ENCODE assay signal across 1 cellular context in genomic region chr2:161115605-161116097, GRCh38.
TF ChIP-seq lines count a peak whose summit lies in the region.

No MANE protein-coding gene starts in this region.

TF ChIP-seq in HepG2, 621 proteins besides CTCF, POLR2A, EP300 and RAD21 (continued from another document and continues in another):
- peak; percentile 29; the same call in 1 of the 2 replicates for TF ChIP-seq SOX13 (IDR thresholded peaks at IDR 0.05)
- peak in 1 of 2 experiments; percentile 79; a peak in 2 of 4 replicates for TF ChIP-seq SOX13 (CRISPR knock-in tag; conservative IDR thresholded peaks at IDR 0.05 in 1 of 2, IDR thresholded peaks at IDR 0.05 in 1 of 2)
- TF ChIP-seq, protein P1, sequence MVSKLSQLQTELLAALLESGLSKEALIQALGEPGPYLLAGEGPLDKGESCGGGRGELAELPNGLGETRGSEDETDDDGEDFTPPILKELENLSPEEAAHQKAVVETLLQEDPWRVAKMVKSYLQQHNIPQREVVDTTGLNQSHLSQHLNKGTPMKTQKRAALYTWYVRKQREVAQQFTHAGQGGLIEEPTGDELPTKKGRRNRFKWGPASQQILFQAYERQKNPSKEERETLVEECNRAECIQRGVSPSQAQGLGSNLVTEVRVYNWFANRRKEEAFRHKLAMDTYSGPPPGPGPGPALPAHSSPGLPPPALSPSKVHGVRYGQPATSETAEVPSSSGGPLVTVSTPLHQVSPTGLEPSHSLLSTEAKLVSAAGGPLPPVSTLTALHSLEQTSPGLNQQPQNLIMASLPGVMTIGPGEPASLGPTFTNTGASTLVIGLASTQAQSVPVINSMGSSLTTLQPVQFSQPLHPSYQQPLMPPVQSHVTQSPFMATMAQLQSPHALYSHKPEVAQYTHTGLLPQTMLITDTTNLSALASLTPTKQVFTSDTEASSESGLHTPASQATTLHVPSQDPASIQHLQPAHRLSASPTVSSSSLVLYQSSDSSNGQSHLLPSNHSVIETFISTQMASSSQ (IDR thresholded peaks at IDR 0.05; ENCODE audit: low read depth): peak; percentile 38; the same call in 1 of the 2 replicates
- TF ChIP-seq, protein P1 (CRISPR knock-in tag; IDR thresholded peaks at IDR 0.05; ENCODE audit: borderline replicate concordance): peak; percentile 76; the same call in 1 of the 2 replicates
- 0 out of 2 replicates have a peak, but pooled peaks have one; percentile 53 for TF ChIP-seq ZNF138 (CRISPR knock-in tag; IDR thresholded peaks at IDR 0.05; ENCODE audit: low read depth)
- peak; percentile 39; the same call in 1 of the 2 replicates for TF ChIP-seq ZNF772 (CRISPR knock-in tag; IDR thresholded peaks at IDR 0.05)
- 0 out of 4 replicates have a peak, but pooled peaks of 1 of the 2 experiments have one; percentile 47 for TF ChIP-seq KLF16 (CRISPR knock-in tag; IDR thresholded peaks at IDR 0.05)
- TF ChIP-seq TGIF2 (CRISPR knock-in tag; IDR thresholded peaks at IDR 0.05): peak; percentile 42; the same call in 1 of the 2 replicates
- 0 out of 2 replicates have a peak, but pooled peaks have one; percentile 9 for TF ChIP-seq ARID3A (IDR thresholded peaks at IDR 0.05; ENCODE audit: low read depth, low read length)
- 0 out of 2 replicates have a peak, but pooled peaks have one; percentile 32 for TF ChIP-seq ATF3 (CRISPR knock-in tag; IDR thresholded peaks at IDR 0.05)
- TF ChIP-seq ZNF788 (CRISPR knock-in tag; IDR thresholded peaks at IDR 0.05; ENCODE audit: borderline replicate concordance): no peak
- TF ChIP-seq ZNF556 (CRISPR knock-in tag; IDR thresholded peaks at IDR 0.05; ENCODE audit: borderline replicate concordance): peak; percentile 39; the same call in 1 of the 2 replicates
- TF ChIP-seq HNF4G (IDR thresholded peaks at IDR 0.05; ENCODE audit: borderline replicate concordance, low read depth, low read length): peak; percentile 80; the same call in 1 of the 2 replicates
- no peak for TF ChIP-seq HNF4G (CRISPR knock-in tag; IDR thresholded peaks at IDR 0.05; ENCODE audit: borderline replicate concordance, low read depth)
- TF ChIP-seq DPF2 (CRISPR knock-in tag; IDR thresholded peaks at IDR 0.05; ENCODE audit: borderline replicate concordance, low read depth): 0 out of 2 replicates have a peak, but pooled peaks have one; percentile 44
- TF ChIP-seq TEAD3 (CRISPR knock-in tag; optimal IDR thresholded peaks at IDR 0.05; ENCODE audit: borderline replicate concordance): peak; percentile 65
- TF ChIP-seq MXD4 (CRISPR knock-in tag; IDR thresholded peaks at IDR 0.05): peak; percentile 42; the same call in 1 of the 2 replicates
- peak; percentile 67 for TF ChIP-seq MED1 (CRISPR knock-in tag; IDR thresholded peaks at IDR 0.05)
- TF ChIP-seq TFDP1 (CRISPR knock-in tag; IDR thresholded peaks at IDR 0.05; ENCODE audit: borderline replicate concordance): no peak
- peak; percentile 79 for TF ChIP-seq NFIC (IDR thresholded peaks at IDR 0.05; ENCODE audit: low read length)
- peak; percentile 53 for TF ChIP-seq SOX5 (CRISPR knock-in tag; IDR thresholded peaks at IDR 0.05; ENCODE audit: borderline replicate concordance)
- TF ChIP-seq, protein P2, sequence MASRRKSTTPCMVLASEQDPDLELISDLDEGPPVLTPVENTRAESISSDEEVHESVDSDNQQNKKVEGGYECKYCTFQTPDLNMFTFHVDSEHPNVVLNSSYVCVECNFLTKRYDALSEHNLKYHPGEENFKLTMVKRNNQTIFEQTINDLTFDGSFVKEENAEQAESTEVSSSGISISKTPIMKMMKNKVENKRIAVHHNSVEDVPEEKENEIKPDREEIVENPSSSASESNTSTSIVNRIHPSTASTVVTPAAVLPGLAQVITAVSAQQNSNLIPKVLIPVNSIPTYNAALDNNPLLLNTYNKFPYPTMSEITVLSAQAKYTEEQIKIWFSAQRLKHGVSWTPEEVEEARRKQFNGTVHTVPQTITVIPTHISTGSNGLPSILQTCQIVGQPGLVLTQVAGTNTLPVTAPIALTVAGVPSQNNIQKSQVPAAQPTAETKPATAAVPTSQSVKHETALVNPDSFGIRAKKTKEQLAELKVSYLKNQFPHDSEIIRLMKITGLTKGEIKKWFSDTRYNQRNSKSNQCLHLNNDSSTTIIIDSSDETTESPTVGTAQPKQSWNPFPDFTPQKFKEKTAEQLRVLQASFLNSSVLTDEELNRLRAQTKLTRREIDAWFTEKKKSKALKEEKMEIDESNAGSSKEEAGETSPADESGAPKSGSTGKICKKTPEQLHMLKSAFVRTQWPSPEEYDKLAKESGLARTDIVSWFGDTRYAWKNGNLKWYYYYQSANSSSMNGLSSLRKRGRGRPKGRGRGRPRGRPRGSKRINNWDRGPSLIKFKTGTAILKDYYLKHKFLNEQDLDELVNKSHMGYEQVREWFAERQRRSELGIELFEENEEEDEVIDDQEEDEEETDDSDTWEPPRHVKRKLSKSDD (CRISPR knock-in tag; IDR thresholded peaks at IDR 0.05; ENCODE audit: low read depth): 0 out of 2 replicates have a peak, but pooled peaks have one; percentile 37
- TF ChIP-seq NR2F2 (IDR thresholded peaks at IDR 0.05; ENCODE audit: borderline replicate concordance, low read depth): peak; percentile 82; the same call in 1 of the 2 replicates
- no peak for TF ChIP-seq NFYC (CRISPR knock-in tag; IDR thresholded peaks at IDR 0.05)
- TF ChIP-seq FOSL2 (CRISPR knock-in tag; IDR thresholded peaks at IDR 0.05): peak; percentile 64
- TF ChIP-seq TRIM22 (IDR thresholded peaks at IDR 0.05): no peak
- 0 out of 2 replicates have a peak, but pooled peaks have one; percentile 33 for TF ChIP-seq IKZF5 (CRISPR knock-in tag; IDR thresholded peaks at IDR 0.05)
- TF ChIP-seq ZNF646 (CRISPR knock-in tag; IDR thresholded peaks at IDR 0.05): no peak
- peak; percentile 98 for TF ChIP-seq BCL6 (CRISPR knock-in tag; IDR thresholded peaks at IDR 0.05)
- TF ChIP-seq ZNF614 (CRISPR knock-in tag; IDR thresholded peaks at IDR 0.05; ENCODE audit: borderline replicate concordance): 0 out of 2 replicates have a peak, but pooled peaks have one; percentile 11
